ENCODE assay signal across 8 cellular contexts in genomic region chr1:85048296-85049064, GRCh38.
DNase-seq lines count a peak whose midpoint lies in the region; ATAC-seq lines count a peak whose summit lies in the region.

Gene MCOLN3 (minus strand): TSS chr1:85048500. CDS start chr1:85045360, 3,140 bp downstream.

- peaks cover 60% of the 10 kb centered on the region for H3K27me3 Mint-ChIP-seq in central memory CD8-positive, alpha-beta T cell
- peaks cover 17% of the 10 kb centered on the region for H3K27me3 Mint-ChIP-seq in memory B cell
- peaks cover 60% of the 10 kb centered on the region for H3K27me3 Mint-ChIP-seq in stimulated activated naive CD8-positive, alpha-beta T cell treated with anti-CD3 and anti-CD28 coated beads, Interleukin-15, Interleukin-2, amounts not matched to agents 100 ng/mL and 50 ng/mL, for 24 hours

- DNase-seq in EL (peak; percentile 44), HPDE6-E6E7 (ENCODE audit: extremely low spot score) (peak; percentile 44), T-helper 2 cell (peak in 3 of 5 experiments; percentile 9 to 45 (median 27)), memory B cell (ENCODE audit: low spot score in 2 of 2) (peak in 1 of 2 donors; percentile 33), NCI-H1694 treated with DMSO at 0.1 percent for 48 hours (lab: John Stamatoyannopoulos, UW) (no peak)
- no peak for DNase-seq in central memory CD8-positive, alpha-beta T cell (ENCODE audit: low spot score in 2 of 2)

- peaks cover 4% of the 10 kb centered on the region for H3K36me3 Mint-ChIP-seq in central memory CD8-positive, alpha-beta T cell (ENCODE audit: insufficient read depth)
- no peaks in the 10 kb centered on the region for H3K36me3 Mint-ChIP-seq in memory B cell
- H3K36me3 Mint-ChIP-seq in stimulated activated naive CD8-positive, alpha-beta T cell treated with anti-CD3 and anti-CD28 coated beads, Interleukin-15, Interleukin-2, amounts not matched to agents 100 ng/mL and 50 ng/mL, for 24 hours (ENCODE audit: low read depth), result no peaks in the 10 kb centered on the region

- H3K9me3 Mint-ChIP-seq in central memory CD8-positive, alpha-beta T cell, result no peaks in the 10 kb centered on the region
- H3K9me3 Mint-ChIP-seq in memory B cell, result no peaks in the 10 kb centered on the region
- no peaks in the 10 kb centered on the region for H3K9me3 Mint-ChIP-seq in stimulated activated naive CD8-positive, alpha-beta T cell treated with anti-CD3 and anti-CD28 coated beads, Interleukin-15, Interleukin-2, amounts not matched to agents 100 ng/mL and 50 ng/mL, for 24 hours

- peaks cover 15% of the 10 kb centered on the region for H3K4me1 Mint-ChIP-seq in central memory CD8-positive, alpha-beta T cell
- H3K4me1 Mint-ChIP-seq in memory B cell, result peaks cover 7% of the 10 kb centered on the region
- peaks cover 21% of the 10 kb centered on the region for H3K4me1 Mint-ChIP-seq in stimulated activated naive CD8-positive, alpha-beta T cell treated with anti-CD3 and anti-CD28 coated beads, Interleukin-15, Interleukin-2, amounts not matched to agents 100 ng/mL and 50 ng/mL, for 24 hours (ENCODE audit: low read depth)

- H3K27ac Mint-ChIP-seq in central memory CD8-positive, alpha-beta T cell (ENCODE audit: low read depth), result no peak within 1 kb of the TSS
- H3K27ac Mint-ChIP-seq in memory B cell, result no peak within 1 kb of the TSS
- H3K27ac Mint-ChIP-seq in stimulated activated naive CD8-positive, alpha-beta T cell treated with anti-CD3 and anti-CD28 coated beads, Interleukin-15, Interleukin-2, amounts not matched to agents 100 ng/mL and 50 ng/mL, for 24 hours, result peak within 1 kb of the TSS; percentile 26

- peak; percentile 63 for ATAC-seq in GM21515 (IDR thresholded peaks at IDR 0.05; ENCODE audit: unreplicated experiment)
- ATAC-seq in central memory CD8-positive, alpha-beta T cell (replicated peaks; ENCODE audit: extremely low read depth, poor library complexity, severe bottlenecking), result peak; percentile 66
- peak; percentile 66 for ATAC-seq in memory B cell (ENCODE audit: low read depth)

- H3K4me3 Mint-ChIP-seq in central memory CD8-positive, alpha-beta T cell, result peak within 1 kb of the TSS; percentile 79
- peak within 1 kb of the TSS; percentile 85 for H3K4me3 Mint-ChIP-seq in memory B cell
- H3K4me3 Mint-ChIP-seq in stimulated activated naive CD8-positive, alpha-beta T cell treated with anti-CD3 and anti-CD28 coated beads, Interleukin-15, Interleukin-2, amounts not matched to agents 100 ng/mL and 50 ng/mL, for 24 hours, result peak within 1 kb of the TSS; percentile 71

Comparison
In these comparisons a context has a peak if more than half of its experiments do, and no peak if none do; other contexts are left out.
1. DNase-seq: peak in EL (single experiment), HPDE6-E6E7 (single experiment) and T-helper 2 cell (3 of 5); none in central memory CD8-positive, alpha-beta T cell (0 of 2) and NCI-H1694 treated with DMSO at 0.1 percent for 48 hours (single experiment).
2. Peak in every context shown above with its lines, with median percentiles within 50 percentile points of each other: ATAC-seq and H3K4me3 Mint-ChIP-seq.